In the genomic region with DNA sequence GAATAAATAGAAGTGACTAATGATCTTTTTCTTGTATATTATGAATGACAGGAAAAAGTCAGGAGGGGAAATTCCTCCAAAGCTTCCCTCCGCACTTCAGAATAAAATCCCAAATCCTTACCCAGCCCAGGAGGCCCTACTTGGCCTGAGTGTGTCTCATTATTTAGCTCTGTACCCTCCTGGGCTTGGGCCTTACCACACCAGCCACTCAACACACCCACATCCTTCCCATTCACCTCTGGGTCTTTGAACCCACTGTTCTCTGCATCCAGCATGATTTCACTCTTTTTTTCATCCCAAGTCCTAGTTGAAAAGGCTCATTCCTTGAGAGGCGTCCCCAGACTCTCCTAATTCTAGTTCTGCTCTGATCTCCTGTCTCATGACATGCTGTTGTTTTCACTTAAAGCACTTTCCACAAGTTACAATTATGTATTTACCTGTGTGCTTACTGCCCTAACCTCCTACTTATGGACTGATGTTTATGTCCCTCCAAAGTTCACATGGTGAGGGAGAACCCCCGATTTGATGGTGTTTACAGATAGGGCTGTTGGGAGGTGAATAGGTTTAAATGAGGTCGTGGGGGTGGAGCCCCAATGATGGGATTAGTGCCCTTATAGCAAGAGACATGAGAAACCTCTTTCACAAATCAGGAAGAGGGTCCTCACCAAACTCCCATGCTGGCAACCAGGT, we compare ENCODE assay signal across 2 cellular contexts.
TF ChIP-seq lines count a peak whose summit lies in the region.

No MANE protein-coding gene starts in this region.

TF ChIP-seq in A549, 52 proteins besides CTCF, POLR2A, EP300 and RAD21:
- TF ChIP-seq ZFP36 (IDR thresholded peaks at IDR 0.05; ENCODE audit: borderline replicate concordance, partially characterized antibody), result no peak
- no peak for TF ChIP-seq HOXB13 (CRISPR knock-in tag; IDR thresholded peaks at IDR 0.05; ENCODE audit: low read depth)
- TF ChIP-seq TFCP2L1 (CRISPR knock-in tag; IDR thresholded peaks at IDR 0.05), result no peak
- TF ChIP-seq RFX5 (IDR thresholded peaks at IDR 0.05), result no peak
- TF ChIP-seq, protein P1, sequence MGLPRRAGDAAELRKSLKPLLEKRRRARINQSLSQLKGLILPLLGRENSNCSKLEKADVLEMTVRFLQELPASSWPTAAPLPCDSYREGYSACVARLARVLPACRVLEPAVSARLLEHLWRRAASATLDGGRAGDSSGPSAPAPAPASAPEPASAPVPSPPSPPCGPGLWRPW (IDR thresholded peaks at IDR 0.05), result no peak
- TF ChIP-seq MYC (IDR thresholded peaks at IDR 0.05; ENCODE audit: borderline replicate concordance, low read length), result no peak
- TF ChIP-seq KDM5A (IDR thresholded peaks at IDR 0.05), result no peak
- no peak for TF ChIP-seq NFE2L2 (conservative IDR thresholded peaks at IDR 0.05; ENCODE audit: low read length)
- TF ChIP-seq POLR2AphosphoS2 (conservative IDR thresholded peaks at IDR 0.05; ENCODE audit: low read length), result no peak
- TF ChIP-seq JUN (IDR thresholded peaks at IDR 0.05), result no peak
- no peak for TF ChIP-seq ZNF302 (CRISPR knock-in tag; IDR thresholded peaks at IDR 0.05)
- TF ChIP-seq HOXB5 (CRISPR knock-in tag; IDR thresholded peaks at IDR 0.05), result no peak
- no peak for TF ChIP-seq SMC3 (IDR thresholded peaks at IDR 0.05)

TF ChIP-seq in endothelial cell of umbilical vein, 7 proteins besides CTCF, POLR2A, EP300 and RAD21:
- no peak for TF ChIP-seq GATA2 (IDR thresholded peaks at IDR 0.05; ENCODE audit: insufficient read depth, insufficient read length, low read depth, low read length)
- no peak for TF ChIP-seq EZH2 (IDR thresholded peaks at IDR 0.05; ENCODE audit: borderline replicate concordance, low read depth, low read length, severe bottlenecking)
- TF ChIP-seq MYC (IDR thresholded peaks at IDR 0.05; ENCODE audit: low read depth, low read length), result no peak
- TF ChIP-seq JUN (IDR thresholded peaks at IDR 0.05; ENCODE audit: borderline replicate concordance, insufficient read depth, insufficient read length, low read depth), result no peak
- no peak for TF ChIP-seq FOS (IDR thresholded peaks at IDR 0.05; ENCODE audit: borderline replicate concordance, insufficient read depth, low read length)
- TF ChIP-seq POLR2AphosphoS5 (IDR thresholded peaks at IDR 0.05; ENCODE audit: insufficient read depth, low read depth, low read length), result no peak
- TF ChIP-seq, protein P2, sequence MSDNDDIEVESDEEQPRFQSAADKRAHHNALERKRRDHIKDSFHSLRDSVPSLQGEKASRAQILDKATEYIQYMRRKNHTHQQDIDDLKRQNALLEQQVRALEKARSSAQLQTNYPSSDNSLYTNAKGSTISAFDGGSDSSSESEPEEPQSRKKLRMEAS (IDR thresholded peaks at IDR 0.05; ENCODE audit: insufficient read depth, insufficient read length), result no peak
TF ChIP-seq in endothelial cell of umbilical vein: peak in this region for 0.
